26 cellular contexts compared by ENCODE assay signal in genomic region chr7:13021971-13022370, GRCh38.
"Had no signal": no experiment of that assay in that cellular context is flagged by ENCODE, and none has a peak within 500 bp of the region (broad histone marks: within the 10 kb centered on the region; RNA-seq: fewer than 3 reads in every experiment).

No MANE protein-coding gene starts in this region.

- H3K36me3 Mint-ChIP-seq: activated CD4-positive, alpha-beta memory T cell treated with anti-CD3 and anti-CD28 coated beads for 36 hours; activated naive CD8-positive, alpha-beta T cell treated with anti-CD3 and anti-CD28 coated beads for 36 hours had no signal

- H3K4me1 ChIP-seq: breast epithelium had no signal

- ATAC-seq: activated T-helper 17 cell treated with anti-CD3 and anti-CD28 coated beads, Interleukin-2, amount 50 U/mL, for 72 hours; SK-N-SH treated with all-trans-retinoic acid at 6 μM for 48 hours had no signal

- H3K27ac Mint-ChIP-seq: activated B cell treated with CpG ODN at 0.5 μM for 24 hours; activated CD4-positive, alpha-beta memory T cell treated with anti-CD3 and anti-CD28 coated beads for 36 hours; activated CD4-positive, alpha-beta T cell treated with anti-CD3 and anti-CD28 coated beads, Interleukin-2, amount 10 ng/mL, durations not matched to agents 24 days and 14 days; activated naive CD4-positive, alpha-beta T cell treated with anti-CD3 and anti-CD28 coated beads for 36 hours; activated naive CD8-positive, alpha-beta T cell treated with anti-CD3 and anti-CD28 coated beads for 36 hours; activated T-helper 17 cell treated with anti-CD3 and anti-CD28 coated beads, Interleukin-2, amount 50 U/mL, for 72 hours; T-helper 1 cell treated with Interleukin-12 subunit alpha and Interleukin-12 subunit beta and Interleukin-4 antibody, amounts not matched to agents 30 μg/mL and 1 μg/mL, for 36 hours had no signal

- H3K4me3 ChIP-seq: breast epithelium, Peyer's patch, SJCRH30 had no signal

- H3K27me3 Mint-ChIP-seq: activated B cell treated with CpG ODN at 0.5 μM for 24 hours; activated CD4-positive, alpha-beta T cell treated with anti-CD3 and anti-CD28 coated beads, Interleukin-2, amount 10 ng/mL, durations not matched to agents 24 days and 14 days; activated naive CD8-positive, alpha-beta T cell treated with anti-CD3 and anti-CD28 coated beads for 36 hours had no signal

- H3K9me3 ChIP-seq: breast epithelium, Peyer's patch, SJCRH30 had no signal

- H3K9me3 Mint-ChIP-seq: activated CD4-positive, alpha-beta memory T cell treated with anti-CD3 and anti-CD28 coated beads for 36 hours; activated CD4-positive, alpha-beta T cell treated with anti-CD3 and anti-CD28 coated beads, Interleukin-2, amount 10 ng/mL, durations not matched to agents 24 days and 14 days; activated naive CD4-positive, alpha-beta T cell treated with anti-CD3 and anti-CD28 coated beads for 36 hours; activated naive CD8-positive, alpha-beta T cell treated with anti-CD3 and anti-CD28 coated beads for 36 hours; activated T-helper 17 cell treated with anti-CD3 and anti-CD28 coated beads, Interleukin-2, amount 50 U/mL, for 72 hours; T-helper 1 cell treated with Interleukin-12 subunit alpha and Interleukin-12 subunit beta and Interleukin-4 antibody, amounts not matched to agents 30 μg/mL and 1 μg/mL, for 36 hours had no signal

- H3K27me3 ChIP-seq: breast epithelium, Peyer's patch, SJCRH30 had no signal

- H3K4me3 Mint-ChIP-seq: activated B cell treated with CpG ODN at 0.5 μM for 24 hours; activated CD4-positive, alpha-beta memory T cell treated with anti-CD3 and anti-CD28 coated beads for 36 hours; activated CD4-positive, alpha-beta T cell treated with anti-CD3 and anti-CD28 coated beads, Interleukin-2, amount 10 ng/mL, durations not matched to agents 24 days and 14 days; activated naive CD4-positive, alpha-beta T cell treated with anti-CD3 and anti-CD28 coated beads for 36 hours; activated naive CD8-positive, alpha-beta T cell treated with anti-CD3 and anti-CD28 coated beads for 36 hours; activated T-helper 17 cell treated with anti-CD3 and anti-CD28 coated beads, Interleukin-2, amount 50 U/mL, for 72 hours; T-helper 1 cell treated with Interleukin-12 subunit alpha and Interleukin-12 subunit beta and Interleukin-4 antibody, amounts not matched to agents 30 μg/mL and 1 μg/mL, for 36 hours had no signal

- H3K4me1 Mint-ChIP-seq: activated B cell treated with CpG ODN at 0.5 μM for 24 hours; activated CD4-positive, alpha-beta T cell treated with anti-CD3 and anti-CD28 coated beads, Interleukin-2, amount 10 ng/mL, durations not matched to agents 24 days and 14 days; activated naive CD8-positive, alpha-beta T cell treated with anti-CD3 and anti-CD28 coated beads for 36 hours; activated T-helper 17 cell treated with anti-CD3 and anti-CD28 coated beads, Interleukin-2, amount 50 U/mL, for 72 hours had no signal

- H3K27ac ChIP-seq: Peyer's patch, RWPE1, SJCRH30 had no signal

- H3K36me3 ChIP-seq: breast epithelium, Peyer's patch, SJCRH30 had no signal

- DNase-seq: activated B cell treated with CpG ODN at 0.5 μM for 24 hours; activated CD4-positive, alpha-beta memory T cell treated with anti-CD3 and anti-CD28 coated beads for 36 hours; activated CD4-positive, alpha-beta T cell treated with anti-CD3 and anti-CD28 coated beads for 1 hour; activated CD4-positive, alpha-beta T cell treated with anti-CD3 and anti-CD28 coated beads, Interleukin-2, amount 10 ng/mL, durations not matched to agents 24 days and 14 days; activated CD8-positive, alpha-beta memory T cell treated with anti-CD3 and anti-CD28 coated beads for 24 hours; activated gamma-delta T cell; activated naive CD4-positive, alpha-beta T cell treated with anti-CD3 and anti-CD28 coated beads for 36 hours; activated naive CD8-positive, alpha-beta T cell treated with anti-CD3 and anti-CD28 coated beads for 36 hours; activated T-cell treated with anti-CD3 and anti-CD28 coated beads, Interleukin-2, amount 50 U/mL, for 48 hours; aorta; caudate nucleus; Kasumi-1; NCI-H1105 treated with DMSO at 0.1 percent for 48 hours; NCI-H1436 treated with DMSO at 0.1 percent for 48 hours; NCI-H187; NCI-H524; Peyer's patch; Right ventricle myocardium superior; SW 1271; T1000 had no signal
